7 cellular contexts compared by ENCODE assay signal in the genomic region with DNA sequence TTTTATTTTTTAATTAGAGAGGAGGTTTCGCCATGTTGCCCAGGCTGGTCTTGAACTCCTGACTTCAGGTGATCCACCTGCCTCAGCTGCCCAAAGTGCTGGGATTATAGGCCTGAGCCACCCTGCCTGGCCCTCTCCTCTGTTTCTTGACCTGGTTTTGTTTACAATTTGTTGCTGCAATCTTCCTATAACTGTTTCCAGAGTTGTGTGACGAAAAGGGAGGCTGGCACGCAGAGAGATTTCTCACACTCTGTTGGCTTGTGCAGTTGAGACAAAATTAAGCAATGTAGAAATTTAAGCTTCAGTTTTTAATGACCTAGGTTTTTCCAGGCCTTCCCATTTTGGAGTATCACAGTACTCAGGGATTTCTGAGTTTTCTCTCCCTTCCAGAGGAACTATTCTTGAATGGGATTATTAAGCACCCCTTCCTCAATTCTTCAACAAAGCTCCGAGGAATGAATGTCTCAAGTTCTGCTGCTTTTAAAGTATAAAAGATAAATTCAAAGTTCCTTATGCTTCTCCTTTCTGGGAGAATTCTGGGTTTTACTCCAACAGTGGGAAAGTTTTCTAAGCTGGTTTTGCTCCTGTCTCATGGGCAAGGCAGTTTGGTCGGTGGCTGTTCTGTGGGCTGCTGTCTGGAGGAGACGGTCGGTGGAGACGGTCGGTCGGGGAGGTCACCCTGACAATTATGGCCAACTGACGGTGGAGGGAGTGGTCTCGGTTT. TPM values are rescaled to one million over a fixed set of nuclear protein-coding genes. Genes with fewer than 3 reads are reported as not detected.
DNase-seq lines count a peak whose midpoint lies in the region; ATAC-seq and TF ChIP-seq lines count a peak whose summit lies in the region.

No MANE protein-coding gene starts in this region.

- 16% methylated on average over 12 of the region's 12 CpGs for WGBS in esophagus, 2 donors

- POLR2A ChIA-PET in OCI-LY7 (lab: Charles Lee) = interaction anchor here (1.3 to 1.7 kb wide), 2 partner anchors 9 to 33 kb away, joined by 5 to 6 read pairs; no protein-coding TSS in a partner anchor

- ATAC-seq in GM21390 (IDR thresholded peaks at IDR 0.05; ENCODE audit: unreplicated experiment) (peak; percentile 13), omental fat pad (ENCODE audit: low FRiP score) (peak; percentile 25)

- no peaks in the 10 kb centered on the region for H3K27me3 ChIP-seq in esophagus (ENCODE audit: control insufficient read depth in 1 of 2, insufficient read depth in 2 of 2, low read length in 2 of 2)

- TF ChIP-seq CTCF in OCI-LY7 (conservative IDR thresholded peaks at IDR 0.05; ENCODE audit: low read length) (no peak), omental fat pad (IDR thresholded peaks at IDR 0.05) (no peak)

- DNase-seq in OCI-LY7 (ENCODE audit: low spot score) = no peak
- DNase-seq in omental fat pad (ENCODE audit: low spot score) = no peak
- no peak for DNase-seq in MV-4-11 (lab: John Stamatoyannopoulos, UW)
- no peak for DNase-seq in DMS79 (lab: John Stamatoyannopoulos, UW)
- no peak for DNase-seq in stimulated activated CD4-positive, alpha-beta T cell treated with anti-CD3 and anti-CD28 coated beads, Interleukin-2, amount 100 ng/mL, for 24 hours

- H3K4me3 ChIP-seq in OCI-LY7 (ENCODE audit: low read depth, low read length, poor library complexity, severe bottlenecking) (peak overlapping the region; percentile 64), esophagus (ENCODE audit: low read depth in 1 of 2, low read length in 2 of 2) (peak overlapping the region in 1 of 2 donors; percentile 22)

- H3K9me3 ChIP-seq in OCI-LY7 (ENCODE audit: low read length) = no peaks in the 10 kb centered on the region
- no peaks in the 10 kb centered on the region for H3K9me3 ChIP-seq in esophagus (ENCODE audit: control insufficient read depth in 2 of 2, insufficient read depth in 1 of 2, low read depth in 1 of 2, low read length in 1 of 2)

- BruUV-seq in OCI-LY7 (replicated peaks; lab: Mats Ljungman, UMichigan) = no TSS peak

- H3K4me1 ChIP-seq in OCI-LY7 (ENCODE audit: insufficient read depth, low read length, poor library complexity, severe bottlenecking) (peaks cover 56% of the 10 kb centered on the region), esophagus (ENCODE audit: control insufficient read depth in 2 of 2, insufficient read depth in 2 of 2, low read length in 1 of 2) (no peaks in the 10 kb centered on the region)

- CTCF ChIA-PET in OCI-LY7 (lab: Charles Lee; ENCODE audit: unreplicated experiment) = interaction anchor here (1.1 kb wide), 1 partner anchor 77 kb away, joined by 3 read pairs; no protein-coding TSS in a partner anchor

- no peaks in the 10 kb centered on the region for H3K9me2 ChIP-seq in OCI-LY7 (ENCODE audit: insufficient read depth, low read length)

- no peaks in the 10 kb centered on the region for H3K36me3 ChIP-seq in OCI-LY7 (ENCODE audit: insufficient read depth, low read length)
- H3K36me3 ChIP-seq in esophagus (ENCODE audit: control insufficient read depth in 2 of 2, insufficient read depth in 2 of 2, low read length in 1 of 2) = no peaks in the 10 kb centered on the region

- H3K4me2 ChIP-seq in OCI-LY7 (ENCODE audit: low read length) = peak overlapping the region; percentile 91

- peak overlapping the region; percentile 95 for H2AFZ ChIP-seq in OCI-LY7 (ENCODE audit: low read length)

- H3K79me2 ChIP-seq in OCI-LY7 (ENCODE audit: insufficient read depth, low read depth, low read length) = no peaks in the 10 kb centered on the region

- no peaks in the 10 kb centered on the region for H4K20me1 ChIP-seq in OCI-LY7 (ENCODE audit: insufficient read depth, low read length)

- H3K27ac ChIP-seq in OCI-LY7 (ENCODE audit: low read depth, low read length, poor library complexity, severe bottlenecking) = peak overlapping the region; percentile 35
- H3K27ac ChIP-seq in esophagus (ENCODE audit: low read depth in 2 of 2, low read length in 1 of 2) = peak overlapping the region; percentile 89 to 94

- intact Hi-C loops in OCI-LY7 (cut with micrococcal nuclease; ENCODE audit: unreplicated experiment) = no loop called here

RNA-seq across cellular contexts. Expression of gene FOS, which starts 20.4 kb away (rescaled TPM):
- 12.4 and 16.9 TPM in 2 replicates for total RNA-seq in OCI-LY7 (2014; rRNA removed; shearing (Covaris generic))
- total RNA-seq in OCI-LY7 (2022) (3.3 and 4.6 TPM in 2 replicates), omental fat pad (1,000 to 10,000 TPM in 3 of 4 donors, 100 to 1,000 TPM in 1; 935 to 2,479 (median 2,174) TPM)
- 100 to 1,000 TPM in 1 of 2 donors, 10 to 100 TPM in 1; 99.5 to 102 TPM for polyA plus RNA-seq in esophagus

Comparison
In these comparisons a context has a peak if more than half of its experiments do, and no peak if none do; other contexts are left out.
1. RNA of gene FOS, which starts 20.4 kb away (total RNA-seq): 935 to 2,479 TPM in omental fat pad; 3.3 to 16.9 TPM in OCI-LY7; every median in the first group is over 10 times any median in the second.